In the genomic region with DNA sequence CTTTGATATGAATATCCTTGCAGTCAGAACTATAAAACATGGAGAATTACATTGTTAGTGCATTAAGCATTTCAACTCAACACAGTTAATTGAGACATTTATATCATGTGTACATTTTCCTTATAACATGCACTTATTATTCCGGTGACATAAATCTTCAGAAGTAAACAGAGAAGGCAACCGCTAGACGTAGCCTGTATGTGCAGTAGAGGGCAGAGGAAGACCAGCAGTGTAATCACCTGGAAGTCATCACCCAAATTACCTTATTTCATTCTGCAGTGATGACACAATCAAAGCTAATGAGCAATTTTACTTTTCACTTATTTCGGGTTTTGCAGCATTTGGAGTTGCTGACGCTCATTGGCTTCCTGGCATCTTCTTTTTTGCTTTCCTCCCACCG, we compare ENCODE assay signal across 17 cellular contexts.
A peak's percentile ranks its signal among the peaks of the same experiment; 100 is the strongest.
DNase-seq lines count a peak whose midpoint lies in the region; ATAC-seq, FAIRE-seq and TF ChIP-seq lines count a peak whose summit lies in the region.
"Had no signal": no experiment of that assay in that cellular context is flagged by ENCODE, and none has a peak within 500 bp of the region (broad histone marks: within the 10 kb centered on the region; RNA-seq: fewer than 3 reads in every experiment).

No MANE protein-coding gene starts in this region.

- no peak overlapping the region for H2BK120ac ChIP-seq in mesendoderm (ENCODE audit: low read depth, low read length)

- ATAC-seq in A549: peak in 1 of 2 experiments; percentile 62; a peak in 2 of 6 replicates
- no peak for ATAC-seq in HG03097 (IDR thresholded peaks at IDR 0.05; ENCODE audit: low FRiP score, unreplicated experiment)
- ATAC-seq: activated CD8-positive, alpha-beta T cell treated with anti-CD3 and anti-CD28 coated beads for 36 hours; effector memory CD8-positive, alpha-beta T cell; gastroesophageal sphincter; naive thymus-derived CD4-positive, alpha-beta T cell had no signal

- H3K27me3 ChIP-seq in keratinocyte (ENCODE audit: control insufficient read depth, extremely low read depth, insufficient read depth, low read length): no peaks in the 10 kb centered on the region
- no peaks in the 10 kb centered on the region for H3K27me3 ChIP-seq in mesendoderm (ENCODE audit: insufficient read depth, low read length, poor library complexity)
- H3K27me3 ChIP-seq: gastroesophageal sphincter had no signal

- H3K23ac ChIP-seq in mesendoderm (ENCODE audit: low read length): no peak overlapping the region

- H3K4me3 ChIP-seq in A549 (no peak overlapping the region), keratinocyte (ENCODE audit: control insufficient read depth in 2 of 3, extremely low read depth in 1 of 3, insufficient read depth in 2 of 3, low read depth in 1 of 3, low read length in 3 of 3) (no peak overlapping the region), mesendoderm (ENCODE audit: low read length) (no peak overlapping the region)
- H3K4me3 ChIP-seq: gastroesophageal sphincter had no signal

- dilution Hi-C loops in keratinocyte (cut with MboI; ENCODE audit: extremely low pct_ligation_motif_present, low sequenced_read_pairs): no loop called here

- H2AK5ac ChIP-seq in mesendoderm (ENCODE audit: low read length): no peak overlapping the region

- H4K20me1 ChIP-seq in keratinocyte (ENCODE audit: control insufficient read depth, extremely low read depth, insufficient read depth, low read length): no peaks in the 10 kb centered on the region

- intact Hi-C loops in cardiac septum (cut with DNase I): no loop called here

- no peaks in the 10 kb centered on the region for H3K4me1 ChIP-seq in A549
- no peaks in the 10 kb centered on the region for H3K4me1 ChIP-seq in keratinocyte (ENCODE audit: control insufficient read depth, extremely low read depth, insufficient read depth, low read length)
- no peaks in the 10 kb centered on the region for H3K4me1 ChIP-seq in mesendoderm (ENCODE audit: control insufficient read depth, low read depth, low read length)
- H3K4me1 ChIP-seq: gastroesophageal sphincter had no signal

- H3K9me1 ChIP-seq in keratinocyte (ENCODE audit: control insufficient read depth, extremely low read depth, insufficient read depth, low read length): no peaks in the 10 kb centered on the region

- no peak overlapping the region for H4K8ac ChIP-seq in mesendoderm (ENCODE audit: low read depth, low read length)

- H3K18ac ChIP-seq in mesendoderm (ENCODE audit: low read length): no peak overlapping the region

- H3K56ac ChIP-seq in mesendoderm (ENCODE audit: low read length): no peak overlapping the region

- TF ChIP-seq EP300 in A549 (IDR thresholded peaks at IDR 0.05): no peak

- H2BK5ac ChIP-seq in mesendoderm (ENCODE audit: low read length): no peak overlapping the region

- no peak overlapping the region for H3K27ac ChIP-seq in A549
- H3K27ac ChIP-seq in keratinocyte (ENCODE audit: control insufficient read depth, insufficient read depth, low read length): no peak overlapping the region
- H3K27ac ChIP-seq in mesendoderm (ENCODE audit: low read depth, low read length): no peak overlapping the region
- H3K27ac ChIP-seq: gastroesophageal sphincter had no signal

- H3K9me3 ChIP-seq in A549 (no peaks in the 10 kb centered on the region), keratinocyte (ENCODE audit: control insufficient read depth, low read depth, low read length) (no peaks in the 10 kb centered on the region)

- DNase-seq in A549 (ENCODE audit: low read depth in 1 of 2, low spot score in 1 of 2): peak in 1 of 2 experiments; percentile 16
- no peak for DNase-seq in H54 (ENCODE audit: insufficient read length, low spot score)
- DNase-seq in RKO (ENCODE audit: low spot score): peak; percentile 20
- no peak for DNase-seq in keratinocyte (ENCODE audit: low read depth, low spot score)
- no peak for DNase-seq in mesendoderm
- no peak for DNase-seq in mucosa of gallbladder (ENCODE audit: low spot score)
- no peak for DNase-seq in cardiac septum (ENCODE audit: low spot score)
- DNase-seq: activated CD8-positive, alpha-beta T cell treated with anti-CD3 and anti-CD28 coated beads for 36 hours; activated effector memory CD4-positive, alpha-beta T cell treated with Interleukin-2 at 50 U/mL for 16 hours; effector memory CD8-positive, alpha-beta T cell; islet precursor cell; naive thymus-derived CD4-positive, alpha-beta T cell; NCI-H446 treated with DMSO at 0.1 percent for 48 hours; SIG-M5 had no signal

- FAIRE-seq in A549 (lab: Jason Lieb, UNC): peak; percentile 61
- FAIRE-seq in H54 (lab: Jason Lieb, UNC): peak; percentile 53
- no peak for FAIRE-seq in keratinocyte (lab: Jason Lieb, UNC)
- FAIRE-seq: astrocyte had no signal

- H3K9ac ChIP-seq in keratinocyte (ENCODE audit: control insufficient read depth, extremely low read depth, insufficient read depth, low read length) (no peak overlapping the region), mesendoderm (ENCODE audit: low read length) (no peak overlapping the region)

- no peak overlapping the region for H2AFZ ChIP-seq in keratinocyte (ENCODE audit: control insufficient read depth, low read length)

- POLR2A ChIA-PET in A549 (lab: Yijun Ruan, JAX): no interaction called here

- 38% methylated on average over 6 of the region's 6 CpGs for WGBS in A549 (ENCODE audit: missing lambda C conversion rate)
- WGBS in mesendoderm (ENCODE audit: extremely low coverage, insufficient coverage, low lambda C conversion rate): no CpG with 5 or more reads among the region's 6 CpGs

- H3K79me1 ChIP-seq in mesendoderm (ENCODE audit: low read length): no peaks in the 10 kb centered on the region

- H4K5ac ChIP-seq in mesendoderm (ENCODE audit: low read length): no peak overlapping the region

- no peak for TF ChIP-seq POLR2A in A549 (IDR thresholded peaks at IDR 0.05; ENCODE audit: low read length)
- no peak for TF ChIP-seq POLR2A in H54 (IDR thresholded peaks at IDR 0.05; ENCODE audit: low read depth, low read length)

- CTCF ChIA-PET in A549 (lab: Yijun Ruan, JAX): interaction anchor here (0.7 to 0.9 kb wide), 2 partner anchors 9 to 498 kb away, joined by 3 read pairs; no protein-coding TSS in a partner anchor

- H3K79me2 ChIP-seq in keratinocyte (ENCODE audit: control insufficient read depth, insufficient read depth, low read length) (no peaks in the 10 kb centered on the region), mesendoderm (ENCODE audit: control insufficient read depth, insufficient read depth, low read length) (no peaks in the 10 kb centered on the region)

- TF ChIP-seq RAD21 in A549 (conservative IDR thresholded peaks at IDR 0.05 in 1 of 2, IDR thresholded peaks at IDR 0.05 in 1 of 2): peak; percentile 68 to 73

- H3K4me2 ChIP-seq in A549: peak overlapping the region; percentile 11; the same call in 1 of the 3 replicates
- no peak overlapping the region for H3K4me2 ChIP-seq in keratinocyte (ENCODE audit: control insufficient read depth, extremely low read depth, insufficient read depth, low read depth, low read length)
- H3K4me2 ChIP-seq in mesendoderm (ENCODE audit: low read length): no peak overlapping the region

- no peak overlapping the region for H3K4ac ChIP-seq in mesendoderm (ENCODE audit: low read depth, low read length)

- TF ChIP-seq CTCF in A549 (IDR thresholded peaks at IDR 0.05) (peak; percentile 49), keratinocyte (optimal IDR thresholded peaks at IDR 0.05 in 1 of 3, IDR thresholded peaks at IDR 0.05 in 1 of 3, conservative IDR thresholded peaks at IDR 0.05 in 1 of 3; ENCODE audit: extremely low read depth in 1 of 3, insufficient read depth in 2 of 3, low read length in 3 of 3) (peak in 2 of 3 experiments; percentile 21 to 46)

- no peak overlapping the region for H2BK15ac ChIP-seq in mesendoderm (replicated peaks; ENCODE audit: low read depth)

- H3K36me3 ChIP-seq in keratinocyte (ENCODE audit: control insufficient read depth in 2 of 2, extremely low read depth in 1 of 2, insufficient read depth in 2 of 2, low read length in 2 of 2) (no peaks in the 10 kb centered on the region), mesendoderm (ENCODE audit: control insufficient read depth, insufficient read depth, low read length) (no peaks in the 10 kb centered on the region)
- H3K36me3 ChIP-seq: gastroesophageal sphincter had no signal

TF ChIP-seq in A549, 52 proteins besides CTCF, POLR2A, EP300 and RAD21:
- TF ChIP-seq SMC3 (IDR thresholded peaks at IDR 0.05) (peak; percentile 47; the same call in 2 of the 3 replicates), EHMT2 (IDR thresholded peaks at IDR 0.05; ENCODE audit: low read depth) (no peak)
